ENCODE assay signal across 7 cellular contexts in genomic region chr1:180981596-180982387, GRCh38. TPM values are rescaled to one million over a fixed set of nuclear protein-coding genes. Genes with fewer than 3 reads are reported as not detected.
A peak's percentile ranks its signal among the peaks of the same experiment; 100 is the strongest.
DNase-seq lines count a peak whose midpoint lies in the region; ATAC-seq and TF ChIP-seq lines count a peak whose summit lies in the region.

No MANE protein-coding gene starts in this region.

- no peaks in the 10 kb centered on the region for H3K9me3 Mint-ChIP-seq in natural killer cell treated with Interleukin-12 subunit alpha and Interleukin-12 subunit beta and Interleukin-15 and Interleukin-18, amount 100 ng/mL, for 72 hours

- H3K4me1 ChIP-seq in heart right ventricle (no peaks in the 10 kb centered on the region), PC-3 (ENCODE audit: insufficient read depth, low read length) (no peaks in the 10 kb centered on the region)

- CTCF ChIA-PET in PC-3 (lab: Charles Lee) = no interaction called here

- H3K4me1 Mint-ChIP-seq in natural killer cell treated with Interleukin-12 subunit alpha and Interleukin-12 subunit beta and Interleukin-15 and Interleukin-18, amount 100 ng/mL, for 72 hours (ENCODE audit: low read depth in 2 of 2) = peaks cover 17 to 19% of the 10 kb centered on the region in 2 donors

- intact Hi-C loops in heart right ventricle (cut with DNase I) (no loop called here), PC-3 (cut with micrococcal nuclease) (no loop called here)

- peaks cover 0 to 96% (median 28%) of the 10 kb centered on the region in 9 donors for H3K36me3 ChIP-seq in heart right ventricle
- peaks cover 17% of the 10 kb centered on the region for H3K36me3 ChIP-seq in PC-3 (ENCODE audit: low read depth, low read length)

- 70% methylated on average over 11 of the region's 11 CpGs for WGBS in heart right ventricle, 2 donors

- H3K27me3 ChIP-seq in heart right ventricle = no peaks in the 10 kb centered on the region
- no peaks in the 10 kb centered on the region for H3K27me3 ChIP-seq in PC-3 (ENCODE audit: low read length)

- H3K4me3 Mint-ChIP-seq in natural killer cell treated with Interleukin-12 subunit alpha and Interleukin-12 subunit beta and Interleukin-15 and Interleukin-18, amount 100 ng/mL, for 72 hours = peak overlapping the region; percentile 35

- H3K4me2 ChIP-seq in PC-3 (ENCODE audit: low read length) = no peak overlapping the region

- no peaks in the 10 kb centered on the region for H4K20me1 ChIP-seq in PC-3 (ENCODE audit: low read length)

- H3K9me2 ChIP-seq in PC-3 (replicated peaks; ENCODE audit: low read length) = no peaks in the 10 kb centered on the region

- ATAC-seq in GM19438 (IDR thresholded peaks at IDR 0.05; ENCODE audit: low read depth, unreplicated experiment) (peak; percentile 79), HG03354 (IDR thresholded peaks at IDR 0.05; ENCODE audit: poor library complexity, severe bottlenecking, unreplicated experiment) (peak; percentile 84), heart right ventricle (no peak), PC-3 (no peak)
- peak; percentile 76 to 78 for ATAC-seq in natural killer cell treated with Interleukin-12 subunit alpha and Interleukin-12 subunit beta and Interleukin-15 and Interleukin-18, amount 100 ng/mL, for 72 hours

- H3K27ac Mint-ChIP-seq in natural killer cell treated with Interleukin-12 subunit alpha and Interleukin-12 subunit beta and Interleukin-15 and Interleukin-18, amount 100 ng/mL, for 72 hours = peak overlapping the region; percentile 2 to 73

- DNase-seq in activated CD8-positive, alpha-beta memory T cell treated with anti-CD3 and anti-CD28 coated beads, Interleukin-2, amount 50 U/mL, for 4 hours = peak; percentile 48
- DNase-seq in natural killer cell treated with Interleukin-12 subunit alpha and Interleukin-12 subunit beta and Interleukin-15 and Interleukin-18, amount 100 ng/mL, for 72 hours (ENCODE audit: low spot score) = peak; percentile 67
- DNase-seq in heart right ventricle (no peak), NCI-H1436 treated with DMSO at 0.1 percent for 48 hours (lab: John Stamatoyannopoulos, UW) (no peak), PC-3 (no peak)

- H3K79me2 ChIP-seq in PC-3 (ENCODE audit: low read length) = no peaks in the 10 kb centered on the region

- POLR2A ChIA-PET in PC-3 (lab: Charles Lee; ENCODE audit: unreplicated experiment) = no interaction called here

- no peak overlapping the region for H3K9ac ChIP-seq in PC-3 (ENCODE audit: low read length)

- no peaks in the 10 kb centered on the region for H3K27me3 Mint-ChIP-seq in natural killer cell treated with Interleukin-12 subunit alpha and Interleukin-12 subunit beta and Interleukin-15 and Interleukin-18, amount 100 ng/mL, for 72 hours

- H2AFZ ChIP-seq in PC-3 (ENCODE audit: low read length) = no peak overlapping the region

- no peak overlapping the region for H3K4me3 ChIP-seq in heart right ventricle
- no peak overlapping the region for H3K4me3 ChIP-seq in PC-3 (ENCODE audit: low read length)

- TF ChIP-seq CTCF in heart right ventricle (IDR thresholded peaks at IDR 0.05) (no peak), PC-3 (conservative IDR thresholded peaks at IDR 0.05; ENCODE audit: low read depth, low read length) (no peak)

- peaks cover 17% of the 10 kb centered on the region for H3K36me3 Mint-ChIP-seq in natural killer cell treated with Interleukin-12 subunit alpha and Interleukin-12 subunit beta and Interleukin-15 and Interleukin-18, amount 100 ng/mL, for 72 hours

- no TSS peak for BruUV-seq in PC-3 (replicated peaks; lab: Mats Ljungman, UMichigan)

- H3K9me3 ChIP-seq in heart right ventricle = no peaks in the 10 kb centered on the region
- no peaks in the 10 kb centered on the region for H3K9me3 ChIP-seq in PC-3 (ENCODE audit: low read length)

- H3F3A ChIP-seq in PC-3 (ENCODE audit: low read length, unreplicated experiment) = no peaks in the 10 kb centered on the region

- H3K27ac ChIP-seq in heart right ventricle (no peak overlapping the region), PC-3 (ENCODE audit: low read length) (no peak overlapping the region)

RNA-seq across cellular contexts. Expression of gene STX6, which starts 40.9 kb away (rescaled TPM):
- 10 to 100 TPM; 25.0 to 26.2 TPM for total RNA-seq in natural killer cell treated with Interleukin-12 subunit alpha and Interleukin-12 subunit beta and Interleukin-15 and Interleukin-18, amount 100 ng/mL, for 72 hours
- total RNA-seq in heart right ventricle (10 to 100 TPM in 1 of 10 donors, 1 to 10 TPM in 9; 5.3 to 10.0 (median 7.0) TPM), PC-3 (2014; rRNA removed) (21.0 and 24.8 TPM in 2 replicates)
- polyA plus RNA-seq in heart right ventricle = 1 to 10 TPM; 4.8 TPM

RNA-seq across cellular contexts. Expression of gene MR1, which starts 52.0 kb away (rescaled TPM):
- total RNA-seq in natural killer cell treated with Interleukin-12 subunit alpha and Interleukin-12 subunit beta and Interleukin-15 and Interleukin-18, amount 100 ng/mL, for 72 hours = 10 to 100 TPM; 26.9 to 70.4 TPM
- total RNA-seq in heart right ventricle (1 to 10 TPM; 1.8 to 8.2 (median 3.2) TPM), PC-3 (2014; rRNA removed) (3.4 and 4.4 TPM in 2 replicates)
- 1 to 10 TPM in 1 of 2 donors, under 1 TPM in 1; 0.88 to 2.1 TPM for polyA plus RNA-seq in heart right ventricle

Comparison
In these comparisons a context has a peak if more than half of its experiments do, and no peak if none do; other contexts are left out.
1. ATAC-seq: peak in GM19438 (single experiment), HG03354 (single experiment) and natural killer cell treated with Interleukin-12 subunit alpha and Interleukin-12 subunit beta and Interleukin-15 and Interleukin-18, amount 100 ng/mL, for 72 hours (2 of 2); none in heart right ventricle (0 of 8) and PC-3 (single experiment).
2. DNase-seq: peak in activated CD8-positive, alpha-beta memory T cell treated with anti-CD3 and anti-CD28 coated beads, Interleukin-2, amount 50 U/mL, for 4 hours (single experiment) and natural killer cell treated with Interleukin-12 subunit alpha and Interleukin-12 subunit beta and Interleukin-15 and Interleukin-18, amount 100 ng/mL, for 72 hours (single experiment); none in heart right ventricle (0 of 2), NCI-H1436 treated with DMSO at 0.1 percent for 48 hours (single experiment) and PC-3 (single experiment).